7 cellular contexts compared by ENCODE assay signal in genomic region chr15:43799945-43800285, GRCh38. TPM values are rescaled to one million over a fixed set of nuclear protein-coding genes. Genes with fewer than 3 reads are reported as not detected.
DNase-seq lines count a peak whose midpoint lies in the region; ATAC-seq, FAIRE-seq and TF ChIP-seq lines count a peak whose summit lies in the region.

SERINC4 (minus strand) TSS chr15:43800220; CDS start chr15:43799986, 234 bp downstream.

- H3K27me3 ChIP-seq in IMR-90 (ENCODE audit: control insufficient read depth, insufficient read depth, low read length) = no peaks in the 10 kb centered on the region
- no peaks in the 10 kb centered on the region for H3K27me3 ChIP-seq in keratinocyte (ENCODE audit: control insufficient read depth, extremely low read depth, insufficient read depth, low read length)
- H3K27me3 ChIP-seq in stomach smooth muscle (ENCODE audit: control insufficient read depth in 1 of 2, insufficient read depth in 2 of 2, low read length in 2 of 2) = no peaks in the 10 kb centered on the region

- peak within 1 kb of the TSS; percentile 77 to 94 for H4K8ac ChIP-seq in IMR-90 (ENCODE audit: low read depth in 2 of 2, low read length in 2 of 2)

- peak within 1 kb of the TSS; percentile 92 for H3K9ac ChIP-seq in IMR-90 (ENCODE audit: low read depth, low read length)
- H3K9ac ChIP-seq in keratinocyte (ENCODE audit: control insufficient read depth, extremely low read depth, insufficient read depth, low read length) = peak within 1 kb of the TSS; percentile 80
- peak within 1 kb of the TSS; percentile 76 to 92 for H3K9ac ChIP-seq in stomach smooth muscle (ENCODE audit: low read length in 2 of 2)

- no peaks in the 10 kb centered on the region for H3K9me3 ChIP-seq in IMR-90 (ENCODE audit: control insufficient read depth, insufficient read depth, low read length)
- no peaks in the 10 kb centered on the region for H3K9me3 ChIP-seq in keratinocyte (ENCODE audit: control insufficient read depth, low read depth, low read length)
- no peaks in the 10 kb centered on the region for H3K9me3 ChIP-seq in stomach smooth muscle (ENCODE audit: control insufficient read depth in 2 of 2, low read length in 2 of 2)

- H2AK5ac ChIP-seq in IMR-90 (ENCODE audit: low read depth, low read length) = peak within 1 kb of the TSS; percentile 91

- H2BK5ac ChIP-seq in IMR-90 (ENCODE audit: low read depth, low read length, poor library complexity, severe bottlenecking) = peak within 1 kb of the TSS; percentile 80

- H3K14ac ChIP-seq in IMR-90 (replicated peaks; ENCODE audit: low read depth, low read length) = peak within 1 kb of the TSS; percentile 91

- no peak for TF ChIP-seq POLR2A in IMR-90 (IDR thresholded peaks at IDR 0.05; ENCODE audit: low read depth, low read length)

- H3K27ac ChIP-seq in IMR-90 (ENCODE audit: insufficient read depth, low read length) (peak within 1 kb of the TSS; percentile 78), adipose tissue (ENCODE audit: low read depth, low read length) (peak within 1 kb of the TSS; percentile 76), keratinocyte (ENCODE audit: control insufficient read depth, insufficient read depth, low read length) (peak within 1 kb of the TSS; percentile 68), stomach smooth muscle (ENCODE audit: low read length) (peak within 1 kb of the TSS; percentile 92)

- POLR2A ChIA-PET in IMR-90 (lab: Charles Lee; ENCODE audit: unreplicated experiment) = no interaction called here

- H3K56ac ChIP-seq in IMR-90 (ENCODE audit: extremely low read depth, insufficient read depth, low read length) = peak within 1 kb of the TSS; percentile 42

- H3K4me3 ChIP-seq in IMR-90 (ENCODE audit: insufficient read depth, low read depth, low read length) = peak within 1 kb of the TSS; percentile 80
- H3K4me3 ChIP-seq in keratinocyte (ENCODE audit: control insufficient read depth in 2 of 3, extremely low read depth in 1 of 3, insufficient read depth in 2 of 3, low read depth in 1 of 3, low read length in 3 of 3) = peak within 1 kb of the TSS; percentile 60 to 84 (median 72)
- H3K4me3 ChIP-seq in stomach smooth muscle (ENCODE audit: low read length in 2 of 2) = peak within 1 kb of the TSS; percentile 89 to 99

- intact Hi-C loops in IMR-90 (cut with micrococcal nuclease) = no loop called here

- peaks cover 10% of the 10 kb centered on the region for H3K4me1 ChIP-seq in IMR-90 (ENCODE audit: control insufficient read depth, insufficient read depth, low read length)
- peaks cover 5% of the 10 kb centered on the region for H3K4me1 ChIP-seq in keratinocyte (ENCODE audit: control insufficient read depth, extremely low read depth, insufficient read depth, low read length)
- peaks cover 37% of the 10 kb centered on the region for H3K4me1 ChIP-seq in stomach smooth muscle (ENCODE audit: control insufficient read depth, insufficient read depth, low read length)

- WGBS in IMR-90 (ENCODE audit: extremely low coverage in 2 of 2, insufficient read length in 1 of 2), 2 experiments = 90% methylated on average over 4 of the region's 8 CpGs; no CpG with 5 or more reads in 1 of the 2 experiments
- 91 to 96% (median 95%) methylated on average over 8 of the region's 8 CpGs for WGBS in adipose tissue, 3 donors

- TF ChIP-seq CTCF in IMR-90 (conservative IDR thresholded peaks at IDR 0.05; ENCODE audit: low read depth, low read length) = no peak
- no peak for TF ChIP-seq CTCF in keratinocyte (optimal IDR thresholded peaks at IDR 0.05 in 1 of 3, IDR thresholded peaks at IDR 0.05 in 1 of 3, conservative IDR thresholded peaks at IDR 0.05 in 1 of 3; ENCODE audit: extremely low read depth in 1 of 3, insufficient read depth in 2 of 3, low read length in 3 of 3)
- no peak for TF ChIP-seq CTCF in GM13977 (IDR thresholded peaks at IDR 0.05; ENCODE audit: extremely low read depth, insufficient read depth, missing control alignments)

- H3K4me2 ChIP-seq in IMR-90 (ENCODE audit: low read depth, low read length) (peak within 1 kb of the TSS; percentile 98), keratinocyte (ENCODE audit: control insufficient read depth, extremely low read depth, insufficient read depth, low read depth, low read length) (peak within 1 kb of the TSS; percentile 66)

- H3K79me1 ChIP-seq in IMR-90 (ENCODE audit: low read depth in 1 of 2, low read length in 2 of 2) = peaks cover 16 to 64% of the 10 kb centered on the region in 2 experiments

- peaks cover 47% of the 10 kb centered on the region for H3K36me3 ChIP-seq in IMR-90 (ENCODE audit: control insufficient read depth, insufficient read depth, low read length)
- H3K36me3 ChIP-seq in keratinocyte (ENCODE audit: control insufficient read depth in 2 of 2, extremely low read depth in 1 of 2, insufficient read depth in 2 of 2, low read length in 2 of 2) = peaks cover 13 to 31% of the 10 kb centered on the region in 2 experiments
- H3K36me3 ChIP-seq in stomach smooth muscle (ENCODE audit: control insufficient read depth in 2 of 2, insufficient read depth in 2 of 2, low read length in 2 of 2) = peaks cover 34 to 36% of the 10 kb centered on the region in 2 donors

- peak within 1 kb of the TSS; percentile 71 for H4K91ac ChIP-seq in IMR-90 (ENCODE audit: insufficient read depth, low read depth, low read length)

- peak within 1 kb of the TSS; percentile 84 for H3K4ac ChIP-seq in IMR-90 (ENCODE audit: low read depth, low read length)

- peak within 1 kb of the TSS; percentile 83 for H2AK9ac ChIP-seq in IMR-90 (replicated peaks; ENCODE audit: low read depth, low read length, poor library complexity)

- peak within 1 kb of the TSS; percentile 20; the same call in 1 of the 2 replicates for H2BK120ac ChIP-seq in IMR-90 (ENCODE audit: low read depth, low read length)

- peaks cover 19% of the 10 kb centered on the region for H3K9me1 ChIP-seq in IMR-90 (ENCODE audit: insufficient read depth, low read length)
- no peaks in the 10 kb centered on the region for H3K9me1 ChIP-seq in keratinocyte (ENCODE audit: control insufficient read depth, extremely low read depth, insufficient read depth, low read length)

- no peak for TF ChIP-seq RAD21 in IMR-90 (IDR thresholded peaks at IDR 0.05; ENCODE audit: low read length)

- DNase-seq in IMR-90 = no peak
- DNase-seq in keratinocyte (ENCODE audit: low read depth, low spot score) = no peak
- DNase-seq in GM13977 (ENCODE audit: low spot score) = no peak
- DNase-seq in central memory CD4-positive, alpha-beta T cell = no peak

- H2BK15ac ChIP-seq in IMR-90 (ENCODE audit: low read depth, low read length) = peak within 1 kb of the TSS; percentile 46; the same call in 1 of the 3 replicates

- ATAC-seq in IMR-90 (ENCODE audit: low read depth) = no peak
- no peak for ATAC-seq in activated CD4-positive, CD25-positive, alpha-beta regulatory T cell treated with anti-CD3 and anti-CD28 coated beads, Interleukin-2, amount 50 U/mL, for 24 hours

- peak within 1 kb of the TSS; percentile 22 for H3K18ac ChIP-seq in IMR-90 (ENCODE audit: low read depth, low read length)

- in situ Hi-C loops in IMR-90 (cut with MboI; ENCODE audit: low sequenced_read_pairs) = no loop called here
- in situ Hi-C loops in GM13977 (cut with MboI; ENCODE audit: low pct_unique_long_range_greater_than_20kb, low sequenced_read_pairs, unreplicated experiment) = no loop called here

- H2AFZ ChIP-seq in IMR-90 (replicated peaks; ENCODE audit: low read length, poor library complexity) (peak within 1 kb of the TSS; percentile 91), keratinocyte (ENCODE audit: control insufficient read depth, low read length) (peak within 1 kb of the TSS; percentile 92)

- CTCF ChIA-PET in IMR-90 (lab: Yijun Ruan, JAX) = no interaction called here

- peaks cover 17% of the 10 kb centered on the region for H3K79me2 ChIP-seq in keratinocyte (ENCODE audit: control insufficient read depth, insufficient read depth, low read length)

- peak within 1 kb of the TSS; percentile 77; the same call in 1 of the 2 replicates for H3K23ac ChIP-seq in IMR-90 (ENCODE audit: low read depth, low read length)

- H4K20me1 ChIP-seq in IMR-90 (ENCODE audit: insufficient read depth, low read length) (peaks cover 27% of the 10 kb centered on the region), keratinocyte (ENCODE audit: control insufficient read depth, extremely low read depth, insufficient read depth, low read length) (no peaks in the 10 kb centered on the region)

- dilution Hi-C loops in IMR-90 (cut with HindIII; ENCODE audit: low sequenced_read_pairs, unreplicated experiment) (no loop called here), keratinocyte (cut with MboI; ENCODE audit: extremely low pct_ligation_motif_present, low sequenced_read_pairs) (no loop called here)

- no peak for FAIRE-seq in keratinocyte (lab: Jason Lieb, UNC)

- peak within 1 kb of the TSS; percentile 46 for H2BK20ac ChIP-seq in IMR-90 (ENCODE audit: low read depth, low read length)

- H4K5ac ChIP-seq in IMR-90 (ENCODE audit: low read depth, low read length) = peak within 1 kb of the TSS; percentile 82

- BruUV-seq in IMR-90 (replicated peaks; lab: Mats Ljungman, UMichigan) = no TSS peak

TF ChIP-seq in IMR-90, 13 proteins besides CTCF, POLR2A, EP300 and RAD21 (continues in another document):
- no peak for TF ChIP-seq MAZ (IDR thresholded peaks at IDR 0.05; ENCODE audit: borderline replicate concordance, low read depth, low read length)
- TF ChIP-seq FOS (IDR thresholded peaks at IDR 0.05; ENCODE audit: low read depth, low read length) = no peak
- TF ChIP-seq, protein P1, sequence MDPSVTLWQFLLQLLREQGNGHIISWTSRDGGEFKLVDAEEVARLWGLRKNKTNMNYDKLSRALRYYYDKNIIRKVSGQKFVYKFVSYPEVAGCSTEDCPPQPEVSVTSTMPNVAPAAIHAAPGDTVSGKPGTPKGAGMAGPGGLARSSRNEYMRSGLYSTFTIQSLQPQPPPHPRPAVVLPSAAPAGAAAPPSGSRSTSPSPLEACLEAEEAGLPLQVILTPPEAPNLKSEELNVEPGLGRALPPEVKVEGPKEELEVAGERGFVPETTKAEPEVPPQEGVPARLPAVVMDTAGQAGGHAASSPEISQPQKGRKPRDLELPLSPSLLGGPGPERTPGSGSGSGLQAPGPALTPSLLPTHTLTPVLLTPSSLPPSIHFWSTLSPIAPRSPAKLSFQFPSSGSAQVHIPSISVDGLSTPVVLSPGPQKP (IDR thresholded peaks at IDR 0.05; ENCODE audit: borderline replicate concordance, low read depth, low read length) = no peak

RNA-seq across cellular contexts. Expression of gene SERINC4, which starts in this region (rescaled TPM):
- under 0.01 TPM in 1 of 2 replicates, not detected in the other for total RNA-seq in IMR-90 (2012; rRNA removed)
- 0.09 TPM in 1 of 2 replicates, not detected in the other for polyA plus RNA-seq in IMR-90 (2012; rRNA removed)
- 0.03 TPM in 1 of 2 replicates, not detected in the other for polyA plus RNA-seq in IMR-90 (2012; cell fraction: cytosol; rRNA removed)
- polyA plus RNA-seq in IMR-90 (2012; cell fraction: nucleus; rRNA removed; ENCODE audit: low replicate concordance) = 0.08 and 0.14 TPM in 2 replicates
- under 1 TPM; 0.44 to 0.79 (median 0.46) TPM for polyA plus RNA-seq in adipose tissue
- polyA plus RNA-seq in keratinocyte = 0.05 to 0.14 TPM in 2 of 3 replicates, not detected in the other
- 0.17 TPM for polyA plus RNA-seq in keratinocyte (2011; ENCODE audit: low read depth)
- not detected in 2 replicates for polyA plus RNA-seq in keratinocyte (2011; cell fraction: cytosol; rRNA removed)
- 0.08 and 0.09 TPM in 2 replicates for polyA plus RNA-seq in keratinocyte (2011; cell fraction: nucleus; rRNA removed)
- not detected in 2 replicates for polyA plus RNA-seq in keratinocyte (2012; ENCODE audit: low replicate concordance)
- polyA minus RNA-seq in keratinocyte = not detected in 3 replicates
- polyA minus RNA-seq in keratinocyte (2011; cell fraction: cytosol; rRNA and poly(A)+ RNA removed) = not detected
- polyA minus RNA-seq in keratinocyte (2011; cell fraction: nucleus; rRNA and poly(A)+ RNA removed) = not detected in 2 replicates
